ENCODE assay signal across 23 cellular contexts in genomic region chr6:13235339-13235738, GRCh38.
"Had no signal": no experiment of that assay in that cellular context is flagged by ENCODE, and none has a peak within 500 bp of the region (broad histone marks: within the 10 kb centered on the region; RNA-seq: fewer than 3 reads in every experiment).

No MANE protein-coding gene starts in this region.

- H3K9me3 Mint-ChIP-seq: activated naive CD4-positive, alpha-beta T cell treated with anti-CD3 and anti-CD28 coated beads, Interleukin-2, amount 50 U/mL, for 24 hours had no signal

- H3K9me3 ChIP-seq: body of pancreas had no signal

- H3K36me3 Mint-ChIP-seq: activated naive CD4-positive, alpha-beta T cell treated with anti-CD3 and anti-CD28 coated beads, Interleukin-2, amount 50 U/mL, for 24 hours had no signal

- H3K4me1 ChIP-seq: body of pancreas had no signal

- H3K4me3 Mint-ChIP-seq: activated CD8-positive, alpha-beta T cell treated with anti-CD3 and anti-CD28 coated beads, Interleukin-2, amount 10 ng/mL, durations not matched to agents 7 days and 5 days; activated naive CD4-positive, alpha-beta T cell treated with anti-CD3 and anti-CD28 coated beads, Interleukin-2, amount 50 U/mL, for 24 hours had no signal

- ATAC-seq: activated CD8-positive, alpha-beta T cell treated with anti-CD3 and anti-CD28 coated beads, Interleukin-2, amount 10 ng/mL, durations not matched to agents 7 days and 5 days; body of pancreas had no signal

- FAIRE-seq: bronchial epithelial cell had no signal

- H3K36me3 ChIP-seq: WERI-Rb-1 had no signal

- DNase-seq: activated CD4-positive, alpha-beta T cell treated with anti-CD3 and anti-CD28 coated beads for 48 hours; activated CD4-positive, alpha-beta T cell treated with anti-CD3 and anti-CD28 coated beads, Interleukin-2, amount 50 U/mL, for 4 hours; activated CD4-positive, CD25-positive, alpha-beta regulatory T cell treated with anti-CD3 and anti-CD28 coated beads, Interleukin-2, amount 50 U/mL, for 72 hours; activated CD8-positive, alpha-beta memory T cell treated with anti-CD3 and anti-CD28 coated beads, Interleukin-2, amount 50 U/mL, for 48 hours; activated CD8-positive, alpha-beta T cell treated with anti-CD3 and anti-CD28 coated beads, Interleukin-2, amount 10 ng/mL, durations not matched to agents 7 days and 5 days; activated naive CD4-positive, alpha-beta T cell; activated T-cell treated with anti-CD3 and anti-CD28 coated beads, Interleukin-2, amount 50 U/mL, for 1 hour; aorta; body of pancreas; central memory CD4-positive, alpha-beta T cell; KG1; NCI-H1105 treated with DMSO at 0.1 percent for 48 hours; NCI-H1436 treated with DMSO at 0.1 percent for 48 hours; NCI-H187; NCI-H2081 treated with DMSO at 0.1 percent for 48 hours; NCI-H446; NCI-H524; SIG-M5; T-helper 2 cell; T1000; WERI-Rb-1 had no signal

- H3K27ac ChIP-seq: body of pancreas, WERI-Rb-1 had no signal

- H3K4me1 Mint-ChIP-seq: activated naive CD4-positive, alpha-beta T cell treated with anti-CD3 and anti-CD28 coated beads, Interleukin-2, amount 50 U/mL, for 24 hours had no signal

- H3K27me3 ChIP-seq: body of pancreas had no signal

- H3K27ac Mint-ChIP-seq: activated CD8-positive, alpha-beta T cell treated with anti-CD3 and anti-CD28 coated beads, Interleukin-2, amount 10 ng/mL, durations not matched to agents 7 days and 5 days; activated naive CD4-positive, alpha-beta T cell treated with anti-CD3 and anti-CD28 coated beads, Interleukin-2, amount 50 U/mL, for 24 hours had no signal

- H3K4me3 ChIP-seq: body of pancreas had no signal
